ENCODE assay signal across 1 cellular context in genomic region chr10:99732033-99732912, GRCh38.
TF ChIP-seq lines count a peak whose summit lies in the region.

Gene COX15 (minus strand): TSS chr10:99732127. CDS start chr10:99732049, 78 bp downstream.
A gene with protein sequence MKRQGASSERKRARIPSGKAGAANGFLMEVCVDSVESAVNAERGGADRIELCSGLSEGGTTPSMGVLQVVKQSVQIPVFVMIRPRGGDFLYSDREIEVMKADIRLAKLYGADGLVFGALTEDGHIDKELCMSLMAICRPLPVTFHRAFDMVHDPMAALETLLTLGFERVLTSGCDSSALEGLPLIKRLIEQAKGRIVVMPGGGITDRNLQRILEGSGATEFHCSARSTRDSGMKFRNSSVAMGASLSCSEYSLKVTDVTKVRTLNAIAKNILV (plus strand): TSS chr10:99732234. CDS start chr10:99732349, 115 bp downstream.

TF ChIP-seq in HepG2, 621 proteins besides CTCF, POLR2A, EP300 and RAD21 (continued from another document and continues in another):
- TF ChIP-seq ATF6 (CRISPR knock-in tag; conservative IDR thresholded peaks at IDR 0.05) (0 out of 2 replicates have a peak, but pooled peaks have one; percentile 38), SCMH1 (CRISPR knock-in tag; IDR thresholded peaks at IDR 0.05; ENCODE audit: borderline replicate concordance) (no peak), ZNF446 (CRISPR knock-in tag; IDR thresholded peaks at IDR 0.05) (no peak; the same call in 1 of the 2 replicates), TGIF2 (CRISPR knock-in tag; IDR thresholded peaks at IDR 0.05) (0 out of 2 replicates have a peak, but pooled peaks have one; percentile 33), NFRKB (IDR thresholded peaks at IDR 0.05) (no peak), THAP9 (CRISPR knock-in tag; IDR thresholded peaks at IDR 0.05; ENCODE audit: borderline replicate concordance) (peak; percentile 76; the same call in 1 of the 2 replicates), SIN3A (IDR thresholded peaks at IDR 0.05; ENCODE audit: borderline replicate concordance, low read depth, low read length) (peak; percentile 87; the same call in 1 of the 2 replicates), KLF12 (CRISPR knock-in tag; IDR thresholded peaks at IDR 0.05; ENCODE audit: borderline replicate concordance) (no peak), JUNB (CRISPR knock-in tag; IDR thresholded peaks at IDR 0.05; ENCODE audit: borderline replicate concordance) (no peak), ADNP (CRISPR knock-in tag; IDR thresholded peaks at IDR 0.05) (no peak), REL (CRISPR knock-in tag; conservative IDR thresholded peaks at IDR 0.05) (peak; percentile 39; the same call in 1 of the 2 replicates), ZNF619 (CRISPR knock-in tag; IDR thresholded peaks at IDR 0.05) (no peak), HCFC1 (IDR thresholded peaks at IDR 0.05; ENCODE audit: low read depth, low read length) (peak; percentile 41; the same call in 1 of the 2 replicates), SKI (IDR thresholded peaks at IDR 0.05; ENCODE audit: partially characterized antibody) (peak; percentile 10), SNRNP70 (IDR thresholded peaks at IDR 0.05; ENCODE audit: low read depth, low read length) (no peak), ZNF280D (CRISPR knock-in tag; IDR thresholded peaks at IDR 0.05) (peak; percentile 70; the same call in 1 of the 2 replicates), FOXO1 (CRISPR knock-in tag; IDR thresholded peaks at IDR 0.05) (peak; percentile 34), CAMTA2 (CRISPR knock-in tag; IDR thresholded peaks at IDR 0.05; ENCODE audit: borderline replicate concordance) (no peak), ATF7-NPFF (CRISPR knock-in tag; IDR thresholded peaks at IDR 0.05; ENCODE audit: low read depth) (peak; percentile 56; the same call in 1 of the 2 replicates), RNF2 (conservative IDR thresholded peaks at IDR 0.05; ENCODE audit: low read depth) (peak; percentile 42; the same call in 1 of the 2 replicates), FOXO4 (CRISPR knock-in tag; conservative IDR thresholded peaks at IDR 0.05) (no peak), ZZZ3 (CRISPR knock-in tag; IDR thresholded peaks at IDR 0.05; ENCODE audit: borderline replicate concordance) (no peak), ERF (CRISPR knock-in tag; IDR thresholded peaks at IDR 0.05) (peak; percentile 81), ZNF746 (CRISPR knock-in tag; IDR thresholded peaks at IDR 0.05) (peak; percentile 41; the same call in 1 of the 2 replicates), NFE2 (CRISPR knock-in tag; IDR thresholded peaks at IDR 0.05) (no peak), NFAT5 (CRISPR knock-in tag; IDR thresholded peaks at IDR 0.05) (0 out of 2 replicates have a peak, but pooled peaks have one; percentile 56), AHR (CRISPR knock-in tag; IDR thresholded peaks at IDR 0.05) (peak; percentile 59), ZNF253 (CRISPR knock-in tag; IDR thresholded peaks at IDR 0.05; ENCODE audit: borderline replicate concordance) (no peak), HNRNPK (IDR thresholded peaks at IDR 0.05; ENCODE audit: low read depth, low read length, poor library complexity, severe bottlenecking) (no peak)
- TF ChIP-seq, protein P1, sequence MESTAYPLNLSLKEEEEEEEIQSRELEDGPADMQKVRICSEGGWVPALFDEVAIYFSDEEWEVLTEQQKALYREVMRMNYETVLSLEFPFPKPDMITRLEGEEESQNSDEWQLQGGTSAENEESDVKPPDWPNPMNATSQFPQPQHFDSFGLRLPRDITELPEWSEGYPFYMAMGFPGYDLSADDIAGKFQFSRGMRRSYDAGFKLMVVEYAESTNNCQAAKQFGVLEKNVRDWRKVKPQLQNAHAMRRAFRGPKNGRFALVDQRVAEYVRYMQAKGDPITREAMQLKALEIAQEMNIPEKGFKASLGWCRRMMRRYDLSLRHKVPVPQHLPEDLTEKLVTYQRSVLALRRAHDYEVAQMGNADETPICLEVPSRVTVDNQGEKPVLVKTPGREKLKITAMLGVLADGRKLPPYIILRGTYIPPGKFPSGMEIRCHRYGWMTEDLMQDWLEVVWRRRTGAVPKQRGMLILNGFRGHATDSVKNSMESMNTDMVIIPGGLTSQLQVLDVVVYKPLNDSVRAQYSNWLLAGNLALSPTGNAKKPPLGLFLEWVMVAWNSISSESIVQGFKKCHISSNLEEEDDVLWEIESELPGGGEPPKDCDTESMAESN (CRISPR knock-in tag; conservative IDR thresholded peaks at IDR 0.05) = peak; percentile 41; the same call in 1 of the 2 replicates
- TF ChIP-seq, protein P2, sequence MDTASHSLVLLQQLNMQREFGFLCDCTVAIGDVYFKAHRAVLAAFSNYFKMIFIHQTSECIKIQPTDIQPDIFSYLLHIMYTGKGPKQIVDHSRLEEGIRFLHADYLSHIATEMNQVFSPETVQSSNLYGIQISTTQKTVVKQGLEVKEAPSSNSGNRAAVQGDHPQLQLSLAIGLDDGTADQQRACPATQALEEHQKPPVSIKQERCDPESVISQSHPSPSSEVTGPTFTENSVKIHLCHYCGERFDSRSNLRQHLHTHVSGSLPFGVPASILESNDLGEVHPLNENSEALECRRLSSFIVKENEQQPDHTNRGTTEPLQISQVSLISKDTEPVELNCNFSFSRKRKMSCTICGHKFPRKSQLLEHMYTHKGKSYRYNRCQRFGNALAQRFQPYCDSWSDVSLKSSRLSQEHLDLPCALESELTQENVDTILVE (CRISPR knock-in tag; IDR thresholded peaks at IDR 0.05) = 0 out of 2 replicates have a peak, but pooled peaks have one; percentile 57
- TF ChIP-seq, protein P3, sequence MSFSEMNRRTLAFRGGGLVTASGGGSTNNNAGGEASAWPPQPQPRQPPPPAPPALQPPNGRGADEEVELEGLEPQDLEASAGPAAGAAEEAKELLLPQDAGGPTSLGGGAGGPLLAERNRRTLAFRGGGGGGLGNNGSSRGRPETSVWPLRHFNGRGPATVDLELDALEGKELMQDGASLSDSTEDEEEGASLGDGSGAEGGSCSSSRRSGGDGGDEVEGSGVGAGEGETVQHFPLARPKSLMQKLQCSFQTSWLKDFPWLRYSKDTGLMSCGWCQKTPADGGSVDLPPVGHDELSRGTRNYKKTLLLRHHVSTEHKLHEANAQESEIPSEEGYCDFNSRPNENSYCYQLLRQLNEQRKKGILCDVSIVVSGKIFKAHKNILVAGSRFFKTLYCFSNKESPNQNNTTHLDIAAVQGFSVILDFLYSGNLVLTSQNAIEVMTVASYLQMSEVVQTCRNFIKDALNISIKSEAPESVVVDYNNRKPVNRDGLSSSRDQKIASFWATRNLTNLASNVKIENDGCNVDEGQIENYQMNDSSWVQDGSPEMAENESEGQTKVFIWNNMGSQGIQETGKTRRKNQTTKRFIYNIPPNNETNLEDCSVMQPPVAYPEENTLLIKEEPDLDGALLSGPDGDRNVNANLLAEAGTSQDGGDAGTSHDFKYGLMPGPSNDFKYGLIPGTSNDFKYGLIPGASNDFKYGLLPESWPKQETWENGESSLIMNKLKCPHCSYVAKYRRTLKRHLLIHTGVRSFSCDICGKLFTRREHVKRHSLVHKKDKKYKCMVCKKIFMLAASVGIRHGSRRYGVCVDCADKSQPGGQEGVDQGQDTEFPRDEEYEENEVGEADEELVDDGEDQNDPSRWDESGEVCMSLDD (CRISPR knock-in tag; IDR thresholded peaks at IDR 0.05; ENCODE audit: borderline replicate concordance) = 0 out of 2 replicates have a peak, but pooled peaks have one; percentile 64
- TF ChIP-seq, protein P4, sequence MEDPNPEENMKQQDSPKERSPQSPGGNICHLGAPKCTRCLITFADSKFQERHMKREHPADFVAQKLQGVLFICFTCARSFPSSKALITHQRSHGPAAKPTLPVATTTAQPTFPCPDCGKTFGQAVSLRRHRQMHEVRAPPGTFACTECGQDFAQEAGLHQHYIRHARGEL (CRISPR knock-in tag; IDR thresholded peaks at IDR 0.05) = no peak
